1 cellular context compared by ENCODE assay signal in the genomic region with DNA sequence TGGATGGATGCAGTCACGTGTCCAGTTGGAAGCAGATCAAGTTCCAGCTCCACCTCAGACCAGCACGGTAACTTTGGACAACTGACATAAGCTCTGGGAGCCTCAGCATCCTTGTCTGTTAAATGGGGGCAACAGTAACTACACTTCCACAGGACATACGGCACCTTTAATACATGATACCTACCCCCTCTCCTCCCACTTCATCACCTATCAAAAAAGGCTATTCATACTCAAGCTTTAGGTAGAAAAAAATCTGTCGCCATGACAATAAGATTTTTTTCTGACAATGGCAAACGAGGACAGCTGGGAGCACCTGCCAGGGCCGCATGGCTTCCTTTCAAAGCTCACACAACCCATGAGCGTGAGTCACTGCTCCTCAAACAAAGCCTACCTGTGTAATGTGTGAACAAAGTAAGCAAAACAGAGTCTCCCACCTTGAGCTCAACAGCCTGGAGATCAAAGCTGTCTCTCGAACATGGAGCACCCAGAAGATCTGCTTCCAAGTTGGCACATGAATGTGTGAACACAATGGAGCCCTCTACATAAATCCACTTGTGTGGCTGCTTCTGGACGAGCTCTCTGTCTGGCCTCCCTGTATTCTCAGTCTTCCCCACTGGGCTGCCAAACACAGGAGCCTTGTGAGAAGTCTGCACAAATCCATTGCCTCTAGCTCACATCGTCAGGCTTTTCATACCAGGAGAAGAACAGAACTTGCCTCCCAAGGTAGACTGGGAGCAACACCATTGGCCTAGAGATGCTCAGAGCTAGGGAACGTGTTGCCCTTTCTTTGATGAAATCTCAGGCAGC.
A peak's percentile ranks its signal among the peaks of the same experiment; 100 is the strongest.
TF ChIP-seq lines count a peak whose summit lies in the region.

No MANE protein-coding gene starts in this region.

TF ChIP-seq in HepG2, 621 proteins besides CTCF, POLR2A, EP300 and RAD21 (continued from another document and continues in another):
- TF ChIP-seq FOXP1 (IDR thresholded peaks at IDR 0.05) (no peak; the same call in 1 of the 2 replicates), FOXP1 (CRISPR knock-in tag; IDR thresholded peaks at IDR 0.05) (peak; percentile 81), KDM6A (CRISPR knock-in tag; IDR thresholded peaks at IDR 0.05; ENCODE audit: low read depth) (peak; percentile 53; the same call in 1 of the 2 replicates), TAF1 (CRISPR knock-in tag; IDR thresholded peaks at IDR 0.05) (0 out of 2 replicates have a peak, but pooled peaks have one; percentile 9), ATF1 (CRISPR knock-in tag; IDR thresholded peaks at IDR 0.05) (no peak), KAT8 (CRISPR knock-in tag; IDR thresholded peaks at IDR 0.05) (peak; percentile 85), MED8 (CRISPR knock-in tag; IDR thresholded peaks at IDR 0.05; ENCODE audit: insufficient replicate concordance) (peak; percentile 63), TCF12 (IDR thresholded peaks at IDR 0.05) (no peak), TCF12 (CRISPR knock-in tag; IDR thresholded peaks at IDR 0.05) (peak; percentile 57; the same call in 1 of the 2 replicates), FOXK1 (CRISPR knock-in tag; IDR thresholded peaks at IDR 0.05; ENCODE audit: borderline replicate concordance, low read depth) (peak; percentile 89), FOXA3 (CRISPR knock-in tag; IDR thresholded peaks at IDR 0.05) (peak; percentile 96), ZSCAN29 (CRISPR knock-in tag; conservative IDR thresholded peaks at IDR 0.05) (no peak), NFRKB (IDR thresholded peaks at IDR 0.05) (no peak), LCORL (IDR thresholded peaks at IDR 0.05) (no peak), LCORL (CRISPR knock-in tag; IDR thresholded peaks at IDR 0.05) (peak; percentile 67), SMAD1 (CRISPR knock-in tag; IDR thresholded peaks at IDR 0.05; ENCODE audit: borderline replicate concordance, low read depth) (no peak), RAD51 (IDR thresholded peaks at IDR 0.05; ENCODE audit: borderline replicate concordance) (peak; percentile 47; the same call in 1 of the 2 replicates), MBNL3 (CRISPR knock-in tag; conservative IDR thresholded peaks at IDR 0.05) (no peak), ZNF879 (CRISPR knock-in tag; IDR thresholded peaks at IDR 0.05) (0 out of 2 replicates have a peak, but pooled peaks have one; percentile 37), ZSCAN21 (CRISPR knock-in tag; IDR thresholded peaks at IDR 0.05; ENCODE audit: borderline replicate concordance) (peak; percentile 76), XRCC5 (optimal IDR thresholded peaks at IDR 0.05; ENCODE audit: low read length) (peak; percentile 87), JUN (CRISPR knock-in tag; IDR thresholded peaks at IDR 0.05) (peak; percentile 97), ZNF136 (CRISPR knock-in tag; IDR thresholded peaks at IDR 0.05; ENCODE audit: low read depth) (peak; percentile 94), TBX2 (CRISPR knock-in tag; IDR thresholded peaks at IDR 0.05; ENCODE audit: borderline replicate concordance) (peak; percentile 99), TBL1XR1 (IDR thresholded peaks at IDR 0.05; ENCODE audit: borderline replicate concordance, low read length, partially characterized antibody) (no peak), ZFX (CRISPR knock-in tag; IDR thresholded peaks at IDR 0.05; ENCODE audit: low read depth) (peak; percentile 66), ZNF552 (CRISPR knock-in tag; IDR thresholded peaks at IDR 0.05; ENCODE audit: borderline replicate concordance) (0 out of 2 replicates have a peak, but pooled peaks have one; percentile 33)
- TF ChIP-seq, protein P1, sequence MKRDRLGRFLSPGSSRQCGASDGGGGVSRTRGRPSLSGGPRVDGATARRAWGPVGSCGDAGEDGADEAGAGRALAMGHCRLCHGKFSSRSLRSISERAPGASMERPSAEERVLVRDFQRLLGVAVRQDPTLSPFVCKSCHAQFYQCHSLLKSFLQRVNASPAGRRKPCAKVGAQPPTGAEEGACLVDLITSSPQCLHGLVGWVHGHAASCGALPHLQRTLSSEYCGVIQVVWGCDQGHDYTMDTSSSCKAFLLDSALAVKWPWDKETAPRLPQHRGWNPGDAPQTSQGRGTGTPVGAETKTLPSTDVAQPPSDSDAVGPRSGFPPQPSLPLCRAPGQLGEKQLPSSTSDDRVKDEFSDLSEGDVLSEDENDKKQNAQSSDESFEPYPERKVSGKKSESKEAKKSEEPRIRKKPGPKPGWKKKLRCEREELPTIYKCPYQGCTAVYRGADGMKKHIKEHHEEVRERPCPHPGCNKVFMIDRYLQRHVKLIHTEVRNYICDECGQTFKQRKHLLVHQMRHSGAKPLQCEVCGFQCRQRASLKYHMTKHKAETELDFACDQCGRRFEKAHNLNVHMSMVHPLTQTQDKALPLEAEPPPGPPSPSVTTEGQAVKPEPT (CRISPR knock-in tag; IDR thresholded peaks at IDR 0.05; ENCODE audit: low read depth), result peak; percentile 32; the same call in 1 of the 2 replicates
- TF ChIP-seq, protein P2, sequence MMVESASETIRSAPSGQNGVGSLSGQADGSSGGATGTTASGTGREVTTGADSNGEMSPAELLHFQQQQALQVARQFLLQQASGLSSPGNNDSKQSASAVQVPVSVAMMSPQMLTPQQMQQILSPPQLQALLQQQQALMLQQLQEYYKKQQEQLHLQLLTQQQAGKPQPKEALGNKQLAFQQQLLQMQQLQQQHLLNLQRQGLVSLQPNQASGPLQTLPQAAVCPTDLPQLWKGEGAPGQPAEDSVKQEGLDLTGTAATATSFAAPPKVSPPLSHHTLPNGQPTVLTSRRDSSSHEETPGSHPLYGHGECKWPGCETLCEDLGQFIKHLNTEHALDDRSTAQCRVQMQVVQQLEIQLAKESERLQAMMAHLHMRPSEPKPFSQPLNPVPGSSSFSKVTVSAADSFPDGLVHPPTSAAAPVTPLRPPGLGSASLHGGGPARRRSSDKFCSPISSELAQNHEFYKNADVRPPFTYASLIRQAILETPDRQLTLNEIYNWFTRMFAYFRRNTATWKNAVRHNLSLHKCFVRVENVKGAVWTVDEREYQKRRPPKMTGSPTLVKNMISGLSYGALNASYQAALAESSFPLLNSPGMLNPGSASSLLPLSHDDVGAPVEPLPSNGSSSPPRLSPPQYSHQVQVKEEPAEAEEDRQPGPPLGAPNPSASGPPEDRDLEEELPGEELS (CRISPR knock-in tag; IDR thresholded peaks at IDR 0.05), result peak; percentile 93
- TF ChIP-seq, protein P3, sequence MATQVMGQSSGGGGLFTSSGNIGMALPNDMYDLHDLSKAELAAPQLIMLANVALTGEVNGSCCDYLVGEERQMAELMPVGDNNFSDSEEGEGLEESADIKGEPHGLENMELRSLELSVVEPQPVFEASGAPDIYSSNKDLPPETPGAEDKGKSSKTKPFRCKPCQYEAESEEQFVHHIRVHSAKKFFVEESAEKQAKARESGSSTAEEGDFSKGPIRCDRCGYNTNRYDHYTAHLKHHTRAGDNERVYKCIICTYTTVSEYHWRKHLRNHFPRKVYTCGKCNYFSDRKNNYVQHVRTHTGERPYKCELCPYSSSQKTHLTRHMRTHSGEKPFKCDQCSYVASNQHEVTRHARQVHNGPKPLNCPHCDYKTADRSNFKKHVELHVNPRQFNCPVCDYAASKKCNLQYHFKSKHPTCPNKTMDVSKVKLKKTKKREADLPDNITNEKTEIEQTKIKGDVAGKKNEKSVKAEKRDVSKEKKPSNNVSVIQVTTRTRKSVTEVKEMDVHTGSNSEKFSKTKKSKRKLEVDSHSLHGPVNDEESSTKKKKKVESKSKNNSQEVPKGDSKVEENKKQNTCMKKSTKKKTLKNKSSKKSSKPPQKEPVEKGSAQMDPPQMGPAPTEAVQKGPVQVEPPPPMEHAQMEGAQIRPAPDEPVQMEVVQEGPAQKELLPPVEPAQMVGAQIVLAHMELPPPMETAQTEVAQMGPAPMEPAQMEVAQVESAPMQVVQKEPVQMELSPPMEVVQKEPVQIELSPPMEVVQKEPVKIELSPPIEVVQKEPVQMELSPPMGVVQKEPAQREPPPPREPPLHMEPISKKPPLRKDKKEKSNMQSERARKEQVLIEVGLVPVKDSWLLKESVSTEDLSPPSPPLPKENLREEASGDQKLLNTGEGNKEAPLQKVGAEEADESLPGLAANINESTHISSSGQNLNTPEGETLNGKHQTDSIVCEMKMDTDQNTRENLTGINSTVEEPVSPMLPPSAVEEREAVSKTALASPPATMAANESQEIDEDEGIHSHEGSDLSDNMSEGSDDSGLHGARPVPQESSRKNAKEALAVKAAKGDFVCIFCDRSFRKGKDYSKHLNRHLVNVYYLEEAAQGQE (IDR thresholded peaks at IDR 0.05; ENCODE audit: borderline replicate concordance in 1 of 2, low read depth in 1 of 2, low read length in 2 of 2), result 0 out of 4 replicates have a peak, but pooled peaks of 1 of the 2 experiments have one; percentile 46
- TF ChIP-seq, protein P4, sequence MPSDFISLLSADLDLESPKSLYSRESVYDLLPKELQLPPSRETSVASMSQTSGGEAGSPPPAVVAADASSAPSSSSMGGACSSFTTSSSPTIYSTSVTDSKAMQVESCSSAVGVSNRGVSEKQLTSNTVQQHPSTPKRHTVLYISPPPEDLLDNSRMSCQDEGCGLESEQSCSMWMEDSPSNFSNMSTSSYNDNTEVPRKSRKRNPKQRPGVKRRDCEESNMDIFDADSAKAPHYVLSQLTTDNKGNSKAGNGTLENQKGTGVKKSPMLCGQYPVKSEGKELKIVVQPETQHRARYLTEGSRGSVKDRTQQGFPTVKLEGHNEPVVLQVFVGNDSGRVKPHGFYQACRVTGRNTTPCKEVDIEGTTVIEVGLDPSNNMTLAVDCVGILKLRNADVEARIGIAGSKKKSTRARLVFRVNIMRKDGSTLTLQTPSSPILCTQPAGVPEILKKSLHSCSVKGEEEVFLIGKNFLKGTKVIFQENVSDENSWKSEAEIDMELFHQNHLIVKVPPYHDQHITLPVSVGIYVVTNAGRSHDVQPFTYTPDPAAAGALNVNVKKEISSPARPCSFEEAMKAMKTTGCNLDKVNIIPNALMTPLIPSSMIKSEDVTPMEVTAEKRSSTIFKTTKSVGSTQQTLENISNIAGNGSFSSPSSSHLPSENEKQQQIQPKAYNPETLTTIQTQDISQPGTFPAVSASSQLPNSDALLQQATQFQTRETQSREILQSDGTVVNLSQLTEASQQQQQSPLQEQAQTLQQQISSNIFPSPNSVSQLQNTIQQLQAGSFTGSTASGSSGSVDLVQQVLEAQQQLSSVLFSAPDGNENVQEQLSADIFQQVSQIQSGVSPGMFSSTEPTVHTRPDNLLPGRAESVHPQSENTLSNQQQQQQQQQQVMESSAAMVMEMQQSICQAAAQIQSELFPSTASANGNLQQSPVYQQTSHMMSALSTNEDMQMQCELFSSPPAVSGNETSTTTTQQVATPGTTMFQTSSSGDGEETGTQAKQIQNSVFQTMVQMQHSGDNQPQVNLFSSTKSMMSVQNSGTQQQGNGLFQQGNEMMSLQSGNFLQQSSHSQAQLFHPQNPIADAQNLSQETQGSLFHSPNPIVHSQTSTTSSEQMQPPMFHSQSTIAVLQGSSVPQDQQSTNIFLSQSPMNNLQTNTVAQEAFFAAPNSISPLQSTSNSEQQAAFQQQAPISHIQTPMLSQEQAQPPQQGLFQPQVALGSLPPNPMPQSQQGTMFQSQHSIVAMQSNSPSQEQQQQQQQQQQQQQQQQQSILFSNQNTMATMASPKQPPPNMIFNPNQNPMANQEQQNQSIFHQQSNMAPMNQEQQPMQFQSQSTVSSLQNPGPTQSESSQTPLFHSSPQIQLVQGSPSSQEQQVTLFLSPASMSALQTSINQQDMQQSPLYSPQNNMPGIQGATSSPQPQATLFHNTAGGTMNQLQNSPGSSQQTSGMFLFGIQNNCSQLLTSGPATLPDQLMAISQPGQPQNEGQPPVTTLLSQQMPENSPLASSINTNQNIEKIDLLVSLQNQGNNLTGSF (CRISPR knock-in tag; IDR thresholded peaks at IDR 0.05), result peak; percentile 33; the same call in 1 of the 2 replicates
- TF ChIP-seq, protein P5, sequence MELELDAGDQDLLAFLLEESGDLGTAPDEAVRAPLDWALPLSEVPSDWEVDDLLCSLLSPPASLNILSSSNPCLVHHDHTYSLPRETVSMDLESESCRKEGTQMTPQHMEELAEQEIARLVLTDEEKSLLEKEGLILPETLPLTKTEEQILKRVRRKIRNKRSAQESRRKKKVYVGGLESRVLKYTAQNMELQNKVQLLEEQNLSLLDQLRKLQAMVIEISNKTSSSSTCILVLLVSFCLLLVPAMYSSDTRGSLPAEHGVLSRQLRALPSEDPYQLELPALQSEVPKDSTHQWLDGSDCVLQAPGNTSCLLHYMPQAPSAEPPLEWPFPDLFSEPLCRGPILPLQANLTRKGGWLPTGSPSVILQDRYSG (CRISPR knock-in tag; IDR thresholded peaks at IDR 0.05), result peak; percentile 75; the same call in 1 of the 2 replicates
- TF ChIP-seq, protein P6, sequence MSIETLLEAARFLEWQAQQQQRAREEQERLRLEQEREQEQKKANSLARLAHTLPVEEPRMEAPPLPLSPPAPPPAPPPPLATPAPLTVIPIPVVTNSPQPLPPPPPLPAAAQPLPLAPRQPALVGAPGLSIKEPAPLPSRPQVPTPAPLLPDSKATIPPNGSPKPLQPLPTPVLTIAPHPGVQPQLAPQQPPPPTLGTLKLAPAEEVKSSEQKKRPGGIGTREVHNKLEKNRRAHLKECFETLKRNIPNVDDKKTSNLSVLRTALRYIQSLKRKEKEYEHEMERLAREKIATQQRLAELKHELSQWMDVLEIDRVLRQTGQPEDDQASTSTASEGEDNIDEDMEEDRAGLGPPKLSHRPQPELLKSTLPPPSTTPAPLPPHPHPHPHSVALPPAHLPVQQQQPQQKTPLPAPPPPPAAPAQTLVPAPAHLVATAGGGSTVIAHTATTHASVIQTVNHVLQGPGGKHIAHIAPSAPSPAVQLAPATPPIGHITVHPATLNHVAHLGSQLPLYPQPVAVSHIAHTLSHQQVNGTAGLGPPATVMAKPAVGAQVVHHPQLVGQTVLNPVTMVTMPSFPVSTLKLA (IDR thresholded peaks at IDR 0.05), result peak; percentile 91
- TF ChIP-seq, protein P7, sequence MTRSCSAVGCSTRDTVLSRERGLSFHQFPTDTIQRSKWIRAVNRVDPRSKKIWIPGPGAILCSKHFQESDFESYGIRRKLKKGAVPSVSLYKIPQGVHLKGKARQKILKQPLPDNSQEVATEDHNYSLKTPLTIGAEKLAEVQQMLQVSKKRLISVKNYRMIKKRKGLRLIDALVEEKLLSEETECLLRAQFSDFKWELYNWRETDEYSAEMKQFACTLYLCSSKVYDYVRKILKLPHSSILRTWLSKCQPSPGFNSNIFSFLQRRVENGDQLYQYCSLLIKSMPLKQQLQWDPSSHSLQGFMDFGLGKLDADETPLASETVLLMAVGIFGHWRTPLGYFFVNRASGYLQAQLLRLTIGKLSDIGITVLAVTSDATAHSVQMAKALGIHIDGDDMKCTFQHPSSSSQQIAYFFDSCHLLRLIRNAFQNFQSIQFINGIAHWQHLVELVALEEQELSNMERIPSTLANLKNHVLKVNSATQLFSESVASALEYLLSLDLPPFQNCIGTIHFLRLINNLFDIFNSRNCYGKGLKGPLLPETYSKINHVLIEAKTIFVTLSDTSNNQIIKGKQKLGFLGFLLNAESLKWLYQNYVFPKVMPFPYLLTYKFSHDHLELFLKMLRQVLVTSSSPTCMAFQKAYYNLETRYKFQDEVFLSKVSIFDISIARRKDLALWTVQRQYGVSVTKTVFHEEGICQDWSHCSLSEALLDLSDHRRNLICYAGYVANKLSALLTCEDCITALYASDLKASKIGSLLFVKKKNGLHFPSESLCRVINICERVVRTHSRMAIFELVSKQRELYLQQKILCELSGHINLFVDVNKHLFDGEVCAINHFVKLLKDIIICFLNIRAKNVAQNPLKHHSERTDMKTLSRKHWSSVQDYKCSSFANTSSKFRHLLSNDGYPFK (CRISPR knock-in tag; IDR thresholded peaks at IDR 0.05; ENCODE audit: borderline replicate concordance), result peak; percentile 38; the same call in 1 of the 2 replicates
- TF ChIP-seq, protein P8, sequence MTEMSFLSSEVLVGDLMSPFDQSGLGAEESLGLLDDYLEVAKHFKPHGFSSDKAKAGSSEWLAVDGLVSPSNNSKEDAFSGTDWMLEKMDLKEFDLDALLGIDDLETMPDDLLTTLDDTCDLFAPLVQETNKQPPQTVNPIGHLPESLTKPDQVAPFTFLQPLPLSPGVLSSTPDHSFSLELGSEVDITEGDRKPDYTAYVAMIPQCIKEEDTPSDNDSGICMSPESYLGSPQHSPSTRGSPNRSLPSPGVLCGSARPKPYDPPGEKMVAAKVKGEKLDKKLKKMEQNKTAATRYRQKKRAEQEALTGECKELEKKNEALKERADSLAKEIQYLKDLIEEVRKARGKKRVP (CRISPR knock-in tag; IDR thresholded peaks at IDR 0.05), result peak; percentile 34 to 68; a peak in 3 of 4 replicates
